Comparison of ENCODE assay signal across 14 cellular contexts in genomic region chr2:58539973-58540372, GRCh38.
DNase-seq lines count a peak whose midpoint lies in the region; TF ChIP-seq lines count a peak whose summit lies in the region.
"Had no signal": no experiment of that assay in that cellular context is flagged by ENCODE, and none has a peak within 500 bp of the region (broad histone marks: within the 10 kb centered on the region; RNA-seq: fewer than 3 reads in every experiment).

No MANE protein-coding gene starts in this region.

- in situ Hi-C loops in ACHN (cut with HindIII; ENCODE audit: low pct_ligation_motif_present, low pct_unique_long_range_greater_than_20kb, low sequenced_read_pairs) = no loop called here

- peaks cover 26% of the 10 kb centered on the region for H3K4me1 Mint-ChIP-seq in neural crest cell

- peak; percentile 77 for DNase-seq in NCI-H345 (lab: John Stamatoyannopoulos, UW)
- no peak for DNase-seq in neural crest cell (ENCODE audit: low read depth, low spot score)
- no peak for DNase-seq in GF-D8 (lab: John Stamatoyannopoulos, UW)
- DNase-seq in cerebellum (ENCODE audit: low spot score) = no peak
- no peak for DNase-seq in AG20443 (ENCODE audit: low spot score)
- no peak for DNase-seq in ACHN
- DNase-seq: activated T-cell treated with anti-CD3 and anti-CD28 coated beads, Interleukin-2, amount 50 U/mL, for 24 hours; brain microvascular endothelial cell; Calu3; left ventricle myocardium superior had no signal

- H3K27ac ChIP-seq in HEK293 (ENCODE audit: extremely low read depth, low read depth, low read length) (no peak overlapping the region), ectodermal cell (ENCODE audit: insufficient read depth, low read depth, low read length, poor library complexity, severe bottlenecking) (peak overlapping the region; percentile 86)
- H3K27ac ChIP-seq: brain microvascular endothelial cell, VCaP had no signal

- WGBS in ectodermal cell, 2 experiments = 0 to 2% methylated on average over 1 to 4 of the region's 4 CpGs

- POLR2A ChIA-PET in HEK293 (lab: Yijun Ruan, JAX) = no interaction called here

- no peaks in the 10 kb centered on the region for H3K9me3 Mint-ChIP-seq in neural crest cell
- H3K9me3 Mint-ChIP-seq: activated T-cell treated with anti-CD3 and anti-CD28 coated beads, Interleukin-2, amount 50 U/mL, for 24 hours; stimulated activated naive CD8-positive, alpha-beta T cell treated with anti-CD3 and anti-CD28 coated beads, Interleukin-15, Interleukin-2, amounts not matched to agents 100 ng/mL and 50 ng/mL, for 24 hours had no signal

- H3K4me3 ChIP-seq in HEK293 (ENCODE audit: low read depth, low read length) = no peak overlapping the region
- H3K4me3 ChIP-seq in ectodermal cell (ENCODE audit: insufficient read depth, low read depth, low read length) = no peak overlapping the region

- H3K36me3 ChIP-seq in HEK293 (ENCODE audit: control insufficient read depth in 2 of 2, insufficient read depth in 1 of 2, low read length in 2 of 2) = no peaks in the 10 kb centered on the region
- no peaks in the 10 kb centered on the region for H3K36me3 ChIP-seq in ectodermal cell (ENCODE audit: control insufficient read depth, insufficient read depth, low read length)
- H3K36me3 ChIP-seq: brain microvascular endothelial cell had no signal

- no peaks in the 10 kb centered on the region for H3K27me3 Mint-ChIP-seq in neural crest cell (ENCODE audit: low read depth)
- H3K27me3 Mint-ChIP-seq: activated T-cell treated with anti-CD3 and anti-CD28 coated beads, Interleukin-2, amount 50 U/mL, for 24 hours; stimulated activated naive CD8-positive, alpha-beta T cell treated with anti-CD3 and anti-CD28 coated beads, Interleukin-15, Interleukin-2, amounts not matched to agents 100 ng/mL and 50 ng/mL, for 24 hours had no signal

- TF ChIP-seq CTCF in HEK293 (tag by site-specific recombination; IDR thresholded peaks at IDR 0.05) (no peak), neural crest cell (conservative IDR thresholded peaks at IDR 0.05) (no peak)

- peak overlapping the region; percentile 42 for H3K4me3 Mint-ChIP-seq in neural crest cell
- H3K4me3 Mint-ChIP-seq: activated T-cell treated with anti-CD3 and anti-CD28 coated beads, Interleukin-2, amount 50 U/mL, for 24 hours; stimulated activated naive CD8-positive, alpha-beta T cell treated with anti-CD3 and anti-CD28 coated beads, Interleukin-15, Interleukin-2, amounts not matched to agents 100 ng/mL and 50 ng/mL, for 24 hours had no signal

- no peaks in the 10 kb centered on the region for H3K9me3 ChIP-seq in HEK293 (ENCODE audit: control insufficient read depth, insufficient read depth, low read depth, low read length)
- no peaks in the 10 kb centered on the region for H3K9me3 ChIP-seq in ectodermal cell (ENCODE audit: control insufficient read depth, low read length)

- no peaks in the 10 kb centered on the region for H3K36me3 Mint-ChIP-seq in neural crest cell (ENCODE audit: low read depth)

- CTCF ChIA-PET in HEK293 (lab: Yijun Ruan, JAX) = no interaction called here

- no peaks in the 10 kb centered on the region for H3K27me3 ChIP-seq in ectodermal cell (ENCODE audit: control insufficient read depth, insufficient read depth, low read length, poor library complexity, severe bottlenecking)
- H3K27me3 ChIP-seq: brain microvascular endothelial cell had no signal

- peaks cover 27% of the 10 kb centered on the region for H3K4me1 ChIP-seq in HEK293 (ENCODE audit: control insufficient read depth, insufficient read depth, low read length)
- H3K4me1 ChIP-seq in ectodermal cell (ENCODE audit: control insufficient read depth, insufficient read depth, low read length) = peaks cover 19% of the 10 kb centered on the region

- no peak overlapping the region for H3K27ac Mint-ChIP-seq in neural crest cell (ENCODE audit: unreplicated experiment)
- H3K27ac Mint-ChIP-seq: activated T-cell treated with anti-CD3 and anti-CD28 coated beads, Interleukin-2, amount 50 U/mL, for 24 hours; stimulated activated naive CD8-positive, alpha-beta T cell treated with anti-CD3 and anti-CD28 coated beads, Interleukin-15, Interleukin-2, amounts not matched to agents 100 ng/mL and 50 ng/mL, for 24 hours had no signal

TF ChIP-seq in HEK293, 187 proteins besides CTCF, POLR2A, EP300 and RAD21:
- TF ChIP-seq ZNF239 (tag by site-specific recombination; IDR thresholded peaks at IDR 0.05) (no peak), MZF1 (tag by site-specific recombination; IDR thresholded peaks at IDR 0.05; ENCODE audit: borderline replicate concordance) (peak; percentile 98; the same call in 1 of the 2 replicates), ZNF214 (tag by site-specific recombination; IDR thresholded peaks at IDR 0.05; ENCODE audit: borderline replicate concordance) (peak; percentile 92), ZNF221 (tag by site-specific recombination; IDR thresholded peaks at IDR 0.05; ENCODE audit: borderline replicate concordance) (no peak), PRDM6 (tag by site-specific recombination; IDR thresholded peaks at IDR 0.05) (peak; percentile 58), IKZF3 (tag by site-specific recombination; IDR thresholded peaks at IDR 0.05) (peak; percentile 55; the same call in 1 of the 2 replicates), ZNF658 (tag by site-specific recombination; IDR thresholded peaks at IDR 0.05) (no peak), WT1 (tag by site-specific recombination; IDR thresholded peaks at IDR 0.05) (peak; percentile 78), ZNF223 (tag by site-specific recombination; IDR thresholded peaks at IDR 0.05) (no peak), ZNF843 (tag by site-specific recombination; IDR thresholded peaks at IDR 0.05) (no peak), ZNF549 (tag by site-specific recombination; IDR thresholded peaks at IDR 0.05) (no peak), ZSCAN23 (tag by site-specific recombination; IDR thresholded peaks at IDR 0.05) (no peak), ZBTB44 (tag by site-specific recombination; IDR thresholded peaks at IDR 0.05) (peak; percentile 22; the same call in 1 of the 2 replicates), FEZF1 (tag by site-specific recombination; IDR thresholded peaks at IDR 0.05) (peak; percentile 34; the same call in 1 of the 2 replicates), ZBTB8A (tag by site-specific recombination; IDR thresholded peaks at IDR 0.05) (no peak), ZNF571 (tag by site-specific recombination; IDR thresholded peaks at IDR 0.05) (no peak), MEIS1 (CRISPR knock-in tag; IDR thresholded peaks at IDR 0.05; ENCODE audit: borderline replicate concordance) (0 out of 2 replicates have a peak, but pooled peaks have one; percentile 55)
- TF ChIP-seq, protein P1, sequence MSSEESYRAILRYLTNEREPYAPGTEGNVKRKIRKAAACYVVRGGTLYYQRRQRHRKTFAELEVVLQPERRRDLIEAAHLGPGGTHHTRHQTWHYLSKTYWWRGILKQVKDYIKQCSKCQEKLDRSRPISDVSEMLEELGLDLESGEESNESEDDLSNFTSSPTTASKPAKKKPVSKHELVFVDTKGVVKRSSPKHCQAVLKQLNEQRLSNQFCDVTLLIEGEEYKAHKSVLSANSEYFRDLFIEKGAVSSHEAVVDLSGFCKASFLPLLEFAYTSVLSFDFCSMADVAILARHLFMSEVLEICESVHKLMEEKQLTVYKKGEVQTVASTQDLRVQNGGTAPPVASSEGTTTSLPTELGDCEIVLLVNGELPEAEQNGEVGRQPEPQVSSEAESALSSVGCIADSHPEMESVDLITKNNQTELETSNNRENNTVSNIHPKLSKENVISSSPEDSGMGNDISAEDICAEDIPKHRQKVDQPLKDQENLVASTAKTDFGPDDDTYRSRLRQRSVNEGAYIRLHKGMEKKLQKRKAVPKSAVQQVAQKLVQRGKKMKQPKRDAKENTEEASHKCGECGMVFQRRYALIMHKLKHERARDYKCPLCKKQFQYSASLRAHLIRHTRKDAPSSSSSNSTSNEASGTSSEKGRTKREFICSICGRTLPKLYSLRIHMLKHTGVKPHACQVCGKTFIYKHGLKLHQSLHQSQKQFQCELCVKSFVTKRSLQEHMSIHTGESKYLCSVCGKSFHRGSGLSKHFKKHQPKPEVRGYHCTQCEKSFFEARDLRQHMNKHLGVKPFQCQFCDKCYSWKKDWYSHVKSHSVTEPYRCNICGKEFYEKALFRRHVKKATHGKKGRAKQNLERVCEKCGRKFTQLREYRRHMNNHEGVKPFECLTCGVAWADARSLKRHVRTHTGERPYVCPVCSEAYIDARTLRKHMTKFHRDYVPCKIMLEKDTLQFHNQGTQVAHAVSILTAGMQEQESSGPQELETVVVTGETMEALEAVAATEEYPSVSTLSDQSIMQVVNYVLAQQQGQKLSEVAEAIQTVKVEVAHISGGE (tag by site-specific recombination; conservative IDR thresholded peaks at IDR 0.05; ENCODE audit: low read depth) = no peak
